Comparison of ENCODE assay signal across 24 cellular contexts in the genomic region with DNA sequence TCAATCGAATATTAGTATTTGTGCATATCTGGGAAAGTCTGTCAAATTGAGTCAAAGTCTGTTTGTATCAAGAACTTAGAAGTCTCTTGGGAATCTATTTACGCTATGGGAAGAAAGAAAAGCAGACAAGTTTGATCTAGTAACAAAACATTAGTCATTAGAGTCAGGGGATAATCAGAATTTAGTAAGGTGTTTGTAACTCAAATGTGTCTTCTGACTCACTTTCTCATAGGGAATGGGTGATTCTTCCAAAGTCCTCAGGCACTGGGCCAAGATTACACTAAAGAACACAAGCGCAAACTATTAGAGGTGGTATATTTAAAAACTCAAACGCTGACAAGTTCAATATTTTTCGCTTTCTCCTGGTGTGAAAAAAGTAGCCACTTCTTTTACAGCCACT.
"Had no signal": no experiment of that assay in that cellular context is flagged by ENCODE, and none has a peak within 500 bp of the region (broad histone marks: within the 10 kb centered on the region; RNA-seq: fewer than 3 reads in every experiment).

No MANE protein-coding gene starts in this region.

- H2AFZ ChIP-seq: hepatocyte had no signal

- ATAC-seq: effector memory CD8-positive, alpha-beta T cell; gastrocnemius medialis; heart left ventricle; left cardiac atrium; left lung; naive thymus-derived CD8-positive, alpha-beta T cell; right cardiac atrium; stimulated activated effector memory CD8-positive, alpha-beta T cell treated with anti-CD3 and anti-CD28 coated beads, Interleukin-12 subunit alpha, Interleukin-12 subunit beta, amount 100 ng/mL, for 72 hours had no signal

- DNase-seq: cortex of kidney; effector memory CD8-positive, alpha-beta T cell; gastrocnemius medialis; heart left ventricle; left cardiac atrium; left lung; mesendoderm; naive thymus-derived CD8-positive, alpha-beta T cell; nephron progenitor cell; nucleus accumbens; right cardiac atrium; sigmoid colon; stimulated activated CD4-positive, alpha-beta T cell treated with anti-CD3 and anti-CD28 coated beads, Interleukin-2, amount 100 ng/mL, for 24 hours; stimulated activated CD4-positive, alpha-beta T cell treated with anti-CD3 and anti-CD28 coated beads, Interleukin-4, amount 100 ng/mL, for 24 hours; stimulated activated naive CD4-positive, alpha-beta T cell treated with Interleukin-2 at 50 U/mL for 16 hours; stomach; thyroid gland; trophoblast cell had no signal

- H3K27me3 Mint-ChIP-seq: effector memory CD8-positive, alpha-beta T cell; naive thymus-derived CD8-positive, alpha-beta T cell had no signal

- H3K27ac ChIP-seq: gastrocnemius medialis, heart left ventricle, hepatocyte, left lung, prostate gland, sigmoid colon, stomach, thyroid gland, vagina had no signal

- H3K4me3 ChIP-seq: gastrocnemius medialis, heart left ventricle, hepatocyte, left lung, prostate gland, sigmoid colon, stomach, thyroid gland, vagina had no signal

- H3K27me3 ChIP-seq: gastrocnemius medialis, heart left ventricle, hepatocyte, left lung, sigmoid colon, stomach, thyroid gland, vagina had no signal

- H3K4me2 ChIP-seq: hepatocyte had no signal

- H3K27ac Mint-ChIP-seq: effector memory CD8-positive, alpha-beta T cell; naive thymus-derived CD8-positive, alpha-beta T cell; nephron progenitor cell; stimulated activated effector memory CD8-positive, alpha-beta T cell treated with anti-CD3 and anti-CD28 coated beads, Interleukin-12 subunit alpha, Interleukin-12 subunit beta, amount 100 ng/mL, for 72 hours had no signal

- H3K79me2 ChIP-seq: hepatocyte had no signal

- H3K4me3 Mint-ChIP-seq: effector memory CD8-positive, alpha-beta T cell; naive thymus-derived CD8-positive, alpha-beta T cell; nephron progenitor cell; stimulated activated effector memory CD8-positive, alpha-beta T cell treated with anti-CD3 and anti-CD28 coated beads, Interleukin-12 subunit alpha, Interleukin-12 subunit beta, amount 100 ng/mL, for 72 hours had no signal

- H3K36me3 Mint-ChIP-seq: naive thymus-derived CD8-positive, alpha-beta T cell; stimulated activated effector memory CD8-positive, alpha-beta T cell treated with anti-CD3 and anti-CD28 coated beads, Interleukin-12 subunit alpha, Interleukin-12 subunit beta, amount 100 ng/mL, for 72 hours had no signal

- FAIRE-seq: endometrium, islet of Langerhans had no signal

- H3K4me1 Mint-ChIP-seq: naive thymus-derived CD8-positive, alpha-beta T cell; nephron progenitor cell; stimulated activated effector memory CD8-positive, alpha-beta T cell treated with anti-CD3 and anti-CD28 coated beads, Interleukin-12 subunit alpha, Interleukin-12 subunit beta, amount 100 ng/mL, for 72 hours had no signal

- H3K36me3 ChIP-seq: gastrocnemius medialis, heart left ventricle, left lung, prostate gland, sigmoid colon, stomach, thyroid gland, vagina had no signal

- H3K9me3 Mint-ChIP-seq: nephron progenitor cell had no signal

- H3K4me1 ChIP-seq: gastrocnemius medialis, heart left ventricle, left lung, prostate gland, sigmoid colon, stomach, thyroid gland, vagina had no signal

- H3K9me3 ChIP-seq: gastrocnemius medialis, prostate gland, sigmoid colon, stomach, thyroid gland, vagina had no signal
